ENCODE assay signal across 27 cellular contexts in genomic region chr9:7341571-7341970, GRCh38.
DNase-seq lines count a peak whose midpoint lies in the region; ATAC-seq and TF ChIP-seq lines count a peak whose summit lies in the region.
"Had no signal": no experiment of that assay in that cellular context is flagged by ENCODE, and none has a peak within 500 bp of the region (broad histone marks: within the 10 kb centered on the region; RNA-seq: fewer than 3 reads in every experiment).

No MANE protein-coding gene starts in this region.

- intact Hi-C loops in Calu3 (cut with micrococcal nuclease; ENCODE audit: unreplicated experiment) (no loop called here), aorta (cut with DNase I) (no loop called here), lower leg skin (cut with DNase I; ENCODE audit: low total_unique reads) (no loop called here)

- H3K27me3 Mint-ChIP-seq in Calu3 (ENCODE audit: unreplicated experiment): peaks cover 72% of the 10 kb centered on the region
- H3K27me3 Mint-ChIP-seq: activated naive CD8-positive, alpha-beta T cell had no signal

- no peak for DNase-seq in Calu3
- DNase-seq in aorta: no peak
- no peak for DNase-seq in lower leg skin (ENCODE audit: low spot score in 2 of 2)
- DNase-seq: activated CD4-positive, alpha-beta T cell treated with anti-CD3 and anti-CD28 coated beads for 1 hour; activated CD8-positive, alpha-beta T cell treated with anti-CD3 and anti-CD28 coated beads for 36 hours; central memory CD4-positive, alpha-beta T cell; COR-L47; DMS79; foreskin keratinocyte; GDM1; KG1; MM.1S; NCI-H1436; NCI-H2107; NCI-H446; NCI-H82; stimulated activated naive CD4-positive, alpha-beta T cell treated with Interleukin-2 at 50 U/mL for 16 hours; T-helper 17 cell had no signal

- H3K4me1 ChIP-seq in aorta (ENCODE audit: control insufficient read depth in 1 of 2, insufficient read depth in 2 of 2, low read length in 2 of 2): no peaks in the 10 kb centered on the region
- H3K4me1 ChIP-seq: foreskin keratinocyte had no signal

- H3K4me3 ChIP-seq in aorta (ENCODE audit: low read length in 2 of 2) (no peak overlapping the region), lower leg skin (ENCODE audit: low read depth, poor library complexity, severe bottlenecking) (no peak overlapping the region)
- H3K4me3 ChIP-seq: BLaER1 treated with 17β-estradiol and CSF1 and Interleukin-3, amounts not matched to agents 10 nM and 100 nM had no signal

- H3K4me1 Mint-ChIP-seq in Calu3 (ENCODE audit: low read depth, unreplicated experiment): no peaks in the 10 kb centered on the region
- H3K4me1 Mint-ChIP-seq: T-helper 17 cell had no signal

- no peaks in the 10 kb centered on the region for H3K9me3 ChIP-seq in aorta (ENCODE audit: control insufficient read depth, low read length)
- H3K9me3 ChIP-seq: BLaER1 treated with 17β-estradiol and CSF1 and Interleukin-3, amounts not matched to agents 10 nM and 100 nM had no signal

- TF ChIP-seq CTCF in Calu3 (IDR thresholded peaks at IDR 0.05; ENCODE audit: unreplicated experiment) (no peak), lower leg skin (IDR thresholded peaks at IDR 0.05) (no peak)

- TF ChIP-seq POLR2A in lower leg skin (IDR thresholded peaks at IDR 0.05): no peak

- WGBS in aorta, 2 donors: 10 to 13% methylated on average over 1 of the region's 1 CpG
- 77 to 93% methylated on average over 1 of the region's 1 CpG for WGBS in lower leg skin, 2 donors

- H3K4me3 Mint-ChIP-seq in Calu3 (ENCODE audit: low read depth, unreplicated experiment): no peak overlapping the region
- H3K4me3 Mint-ChIP-seq: activated CD8-positive, alpha-beta T cell treated with anti-CD3 and anti-CD28 coated beads for 36 hours; activated naive CD8-positive, alpha-beta T cell; nephron; T-helper 17 cell had no signal

- H3K27ac ChIP-seq in aorta (ENCODE audit: low read depth in 1 of 2, low read length in 2 of 2): no peak overlapping the region
- H3K27ac ChIP-seq: foreskin keratinocyte had no signal

- H3K36me3 ChIP-seq in aorta (ENCODE audit: control insufficient read depth in 1 of 2, insufficient read depth in 2 of 2, low read length in 1 of 2): no peaks in the 10 kb centered on the region
- H3K36me3 ChIP-seq: BLaER1 treated with 17β-estradiol and CSF1 and Interleukin-3, amounts not matched to agents 10 nM and 100 nM had no signal

- H3K27ac Mint-ChIP-seq in Calu3 (ENCODE audit: unreplicated experiment): no peak overlapping the region
- H3K27ac Mint-ChIP-seq: activated CD8-positive, alpha-beta T cell treated with anti-CD3 and anti-CD28 coated beads for 36 hours; activated naive CD8-positive, alpha-beta T cell; T-helper 17 cell had no signal

- peak; percentile 73 for ATAC-seq in GM18861 (IDR thresholded peaks at IDR 0.05; ENCODE audit: unreplicated experiment)
- ATAC-seq in GM21381 (IDR thresholded peaks at IDR 0.05; ENCODE audit: unreplicated experiment): peak; percentile 50
- peak; percentile 67 for ATAC-seq in HG03097 (IDR thresholded peaks at IDR 0.05; ENCODE audit: low FRiP score, unreplicated experiment)
- peak; percentile 46 for ATAC-seq in HG03521 (IDR thresholded peaks at IDR 0.05; ENCODE audit: unreplicated experiment)
- no peak for ATAC-seq in GM21723 (IDR thresholded peaks at IDR 0.05; ENCODE audit: unreplicated experiment)
- ATAC-seq in aorta (ENCODE audit: low FRiP score): no peak
- ATAC-seq: activated CD8-positive, alpha-beta T cell treated with anti-CD3 and anti-CD28 coated beads for 36 hours; esophagus mucosa; foreskin keratinocyte; T-helper 17 cell had no signal

- BruUV-seq in Calu3 (replicated peaks; lab: Mats Ljungman, UMichigan): no TSS peak

- H3K36me3 Mint-ChIP-seq in Calu3 (ENCODE audit: insufficient read depth, unreplicated experiment): no peaks in the 10 kb centered on the region
- H3K36me3 Mint-ChIP-seq: activated naive CD8-positive, alpha-beta T cell had no signal

- no peaks in the 10 kb centered on the region for H3K9me3 Mint-ChIP-seq in Calu3 (ENCODE audit: low read depth, unreplicated experiment)
- H3K9me3 Mint-ChIP-seq: activated CD8-positive, alpha-beta T cell treated with anti-CD3 and anti-CD28 coated beads for 36 hours had no signal

- CTCF ChIA-PET in Calu3 (lab: Charles Lee): no interaction called here

- H3K27me3 ChIP-seq in aorta (ENCODE audit: control insufficient read depth in 1 of 2, insufficient read depth in 2 of 2, low read length in 1 of 2): no peaks in the 10 kb centered on the region
- H3K27me3 ChIP-seq: BLaER1 treated with 17β-estradiol and CSF1 and Interleukin-3, amounts not matched to agents 10 nM and 100 nM; foreskin keratinocyte had no signal

Comparison
In these comparisons a context has a peak if more than half of its experiments do, and no peak if none do; other contexts are left out.
1. ATAC-seq: peak in GM18861 (single experiment), GM21381 (single experiment), HG03097 (single experiment) and HG03521 (single experiment); none in GM21723 (single experiment) and aorta (single experiment).